Comparison of ENCODE assay signal across 22 cellular contexts in the genomic region with DNA sequence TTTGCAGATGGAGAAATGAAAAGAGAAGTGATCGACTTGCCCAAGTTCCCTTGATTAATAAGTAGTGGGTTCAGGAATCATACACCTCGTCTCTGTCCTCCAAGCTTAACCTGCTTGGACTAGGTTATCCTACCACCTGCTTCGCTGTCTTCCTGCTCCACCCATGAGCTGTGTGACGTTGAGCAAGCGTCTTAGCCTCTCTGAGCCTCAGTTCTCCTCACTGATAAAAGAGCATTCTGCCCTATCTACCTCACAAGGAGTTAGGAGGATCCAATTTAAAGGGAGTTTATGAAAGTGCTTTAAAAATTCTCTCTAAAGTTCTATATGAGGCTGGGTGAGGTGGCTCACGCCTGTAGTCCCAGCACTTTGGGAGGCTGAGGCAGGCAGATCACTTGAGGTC. TPM values are rescaled to one million over a fixed set of nuclear protein-coding genes. Genes with fewer than 3 reads are reported as not detected.
DNase-seq lines count a peak whose midpoint lies in the region; ATAC-seq, FAIRE-seq and TF ChIP-seq lines count a peak whose summit lies in the region.
"Had no signal": no experiment of that assay in that cellular context is flagged by ENCODE, and none has a peak within 500 bp of the region (broad histone marks: within the 10 kb centered on the region; RNA-seq: fewer than 3 reads in every experiment).

No MANE protein-coding gene starts in this region.

- H3K27me3 Mint-ChIP-seq in activated T-cell treated with anti-CD3 and anti-CD28 coated beads, Interleukin-2, amount 50 U/mL, for 4 hours (ENCODE audit: low read depth) = peaks cover 15% of the 10 kb centered on the region
- H3K27me3 Mint-ChIP-seq in chondrocyte (ENCODE audit: low read depth) (peaks cover 3% of the 10 kb centered on the region), neural progenitor cell (ENCODE audit: insufficient read depth, low read depth) (peaks cover 28% of the 10 kb centered on the region)

- no peaks in the 10 kb centered on the region for H4K20me1 ChIP-seq in neural progenitor cell (ENCODE audit: low read depth)
- H4K20me1 ChIP-seq in SK-N-SH (ENCODE audit: insufficient read depth) = no peaks in the 10 kb centered on the region

- peak overlapping the region; percentile 20 for H3K4me3 Mint-ChIP-seq in activated T-cell treated with anti-CD3 and anti-CD28 coated beads, Interleukin-2, amount 50 U/mL, for 4 hours
- H3K4me3 Mint-ChIP-seq in chondrocyte (ENCODE audit: unreplicated experiment) = peak overlapping the region; percentile 31
- H3K4me3 Mint-ChIP-seq in neural progenitor cell = peak overlapping the region; percentile 69

- 88% methylated on average over 6 of the region's 6 CpGs for WGBS in SK-N-SH (ENCODE audit: low lambda C conversion rate)

- no peaks in the 10 kb centered on the region for H3K4me1 ChIP-seq in neural progenitor cell
- H3K4me1 ChIP-seq in SK-N-SH (ENCODE audit: control insufficient read depth in 1 of 2, insufficient read depth in 2 of 2, low read depth in 1 of 2, low read length in 1 of 2) = no peaks in the 10 kb centered on the region; a peak in 1 of 4 replicates

- no peak for TF ChIP-seq CTCF in chondrocyte (IDR thresholded peaks at IDR 0.05)
- TF ChIP-seq CTCF in neural progenitor cell (IDR thresholded peaks at IDR 0.05) = no peak
- TF ChIP-seq CTCF in SK-N-SH (IDR thresholded peaks at IDR 0.05) = no peak

- CTCF ChIA-PET in SK-N-SH (lab: Yijun Ruan, JAX) = interaction anchor here (1.3 to 3.4 kb wide), 3 partner anchors 9 to 72 kb away, joined by 3 to 32 read pairs (median 32); partner anchors contain the start of gene BHLHA9

- H3K27me3 ChIP-seq in neural progenitor cell = peaks cover 41% of the 10 kb centered on the region
- H3K27me3 ChIP-seq in SK-N-SH (ENCODE audit: insufficient read depth) = no peaks in the 10 kb centered on the region
- H3K27me3 ChIP-seq: pancreas had no signal

- no peak overlapping the region for H3K4me2 ChIP-seq in neural progenitor cell
- no peak overlapping the region for H3K4me2 ChIP-seq in SK-N-SH

- no peak for DNase-seq in activated T-cell treated with anti-CD3 and anti-CD28 coated beads, Interleukin-2, amount 50 U/mL, for 4 hours
- DNase-seq in activated T-cell treated with anti-CD3 and anti-CD28 coated beads for 4 hours = no peak
- no peak for DNase-seq in GM12891 (ENCODE audit: insufficient read length, low spot score)
- no peak for DNase-seq in chondrocyte (ENCODE audit: low spot score)
- DNase-seq in neural progenitor cell (ENCODE audit: low spot score) = no peak
- no peak for DNase-seq in NCI-H82 treated with DMSO at 0.1 percent for 48 hours (lab: John Stamatoyannopoulos, UW; ENCODE audit: unreplicated experiment)
- no peak for DNase-seq in SK-N-SH
- no peak for DNase-seq in CD1c-positive myeloid dendritic cell (ENCODE audit: extremely low spot score)
- DNase-seq: caudate nucleus, DMS53, foreskin fibroblast, GF-D8, hippocampal formation, islet precursor cell, NCI-H146, OCI-M1, pancreas, SHP77 had no signal

- no peaks in the 10 kb centered on the region for H3K9me2 ChIP-seq in SK-N-SH

- H3K27ac ChIP-seq in neural progenitor cell = no peak overlapping the region
- H3K27ac ChIP-seq in SK-N-SH (ENCODE audit: low read depth in 2 of 2, low read length in 1 of 2) = no peak overlapping the region
- H3K27ac ChIP-seq: pancreas had no signal

- H3K79me2 ChIP-seq in neural progenitor cell (ENCODE audit: low read depth) (no peaks in the 10 kb centered on the region), SK-N-SH (ENCODE audit: insufficient read depth) (no peaks in the 10 kb centered on the region)

- no peaks in the 10 kb centered on the region for H3K9me3 Mint-ChIP-seq in activated T-cell treated with anti-CD3 and anti-CD28 coated beads, Interleukin-2, amount 50 U/mL, for 4 hours
- H3K9me3 Mint-ChIP-seq in chondrocyte (ENCODE audit: low read depth) (no peaks in the 10 kb centered on the region), neural progenitor cell (no peaks in the 10 kb centered on the region)

- H3K4me1 Mint-ChIP-seq in activated T-cell treated with anti-CD3 and anti-CD28 coated beads, Interleukin-2, amount 50 U/mL, for 4 hours (ENCODE audit: low read depth) = peaks cover 21% of the 10 kb centered on the region
- peaks cover 6% of the 10 kb centered on the region for H3K4me1 Mint-ChIP-seq in chondrocyte (ENCODE audit: low read depth)
- peaks cover 10% of the 10 kb centered on the region for H3K4me1 Mint-ChIP-seq in neural progenitor cell

- peak; percentile 54 for FAIRE-seq in GM12891 (lab: Jason Lieb, UNC)
- FAIRE-seq: pancreas had no signal

- H3K27ac Mint-ChIP-seq in chondrocyte (ENCODE audit: unreplicated experiment) = no peak overlapping the region
- H3K27ac Mint-ChIP-seq in neural progenitor cell = no peak overlapping the region

- POLR2A ChIA-PET in SK-N-SH (lab: Yijun Ruan, JAX) = no interaction called here

- no peak for TF ChIP-seq EP300 in SK-N-SH (IDR thresholded peaks at IDR 0.05; ENCODE audit: borderline replicate concordance in 1 of 2, low read depth in 1 of 2, low read length in 1 of 2)

- H3K36me3 ChIP-seq in neural progenitor cell = no peaks in the 10 kb centered on the region
- H3K36me3 ChIP-seq in SK-N-SH (replicated peaks in 1 of 2; ENCODE audit: control insufficient read depth in 1 of 2, insufficient read depth in 2 of 2, low read length in 1 of 2) = no peaks in the 10 kb centered on the region
- H3K36me3 ChIP-seq: pancreas had no signal

- ATAC-seq in activated T-cell treated with anti-CD3 and anti-CD28 coated beads, Interleukin-2, amount 50 U/mL, for 4 hours = no peak

- no peaks in the 10 kb centered on the region for H3K9me3 ChIP-seq in neural progenitor cell (ENCODE audit: low read depth)
- no peaks in the 10 kb centered on the region for H3K9me3 ChIP-seq in SK-N-SH
- H3K9me3 ChIP-seq: pancreas had no signal

- H3K4me3 ChIP-seq in neural progenitor cell = no peak overlapping the region
- H3K4me3 ChIP-seq in SK-N-SH (ENCODE audit: low read depth in 2 of 2, low read length in 1 of 2) = no peak overlapping the region

- H2AFZ ChIP-seq in neural progenitor cell (replicated peaks) (no peak overlapping the region), SK-N-SH (ENCODE audit: low read depth) (no peak overlapping the region)

- H3K36me3 Mint-ChIP-seq in activated T-cell treated with anti-CD3 and anti-CD28 coated beads, Interleukin-2, amount 50 U/mL, for 4 hours (ENCODE audit: insufficient read depth) = no peaks in the 10 kb centered on the region
- no peaks in the 10 kb centered on the region for H3K36me3 Mint-ChIP-seq in chondrocyte (ENCODE audit: low read depth)
- H3K36me3 Mint-ChIP-seq in neural progenitor cell = no peaks in the 10 kb centered on the region

- no peak overlapping the region for H3K9ac ChIP-seq in neural progenitor cell
- H3K9ac ChIP-seq in SK-N-SH = no peak overlapping the region

- TF ChIP-seq POLR2A in GM12891 (IDR thresholded peaks at IDR 0.05; ENCODE audit: low read depth, low read length) = no peak

- TF ChIP-seq RAD21 in SK-N-SH (IDR thresholded peaks at IDR 0.05; ENCODE audit: low read length) = no peak

- H3F3A ChIP-seq in neural progenitor cell (ENCODE audit: low read depth) = peaks cover 12% of the 10 kb centered on the region
- H3F3A ChIP-seq in SK-N-SH (replicated peaks; ENCODE audit: insufficient read depth) = peaks cover 5% of the 10 kb centered on the region

TF ChIP-seq in GM12891, 5 proteins besides CTCF, POLR2A, EP300 and RAD21:
- TF ChIP-seq PAX5 (IDR thresholded peaks at IDR 0.05; ENCODE audit: insufficient read depth, low read length, severe bottlenecking) (no peak), SPI1 (IDR thresholded peaks at IDR 0.05; ENCODE audit: low read depth, low read length) (no peak), POLR2AphosphoS5 (IDR thresholded peaks at IDR 0.05; ENCODE audit: low read depth, low read length) (no peak), TAF1 (IDR thresholded peaks at IDR 0.05; ENCODE audit: low read depth, low read length) (no peak), POU2F2 (IDR thresholded peaks at IDR 0.05; ENCODE audit: low read depth, low read length) (no peak)

TF ChIP-seq in SK-N-SH, 30 proteins besides CTCF, POLR2A, EP300 and RAD21 (continues in another document):
- TF ChIP-seq TCF12 (IDR thresholded peaks at IDR 0.05) (no peak), GATA2 (CRISPR knock-in tag; IDR thresholded peaks at IDR 0.05) (no peak), FOXJ3 (CRISPR knock-in tag; IDR thresholded peaks at IDR 0.05) (no peak), SMC3 (IDR thresholded peaks at IDR 0.05; ENCODE audit: low read depth, low read length) (no peak), NRF1 (IDR thresholded peaks at IDR 0.05; ENCODE audit: low read depth, low read length) (no peak)
- TF ChIP-seq, protein P1, sequence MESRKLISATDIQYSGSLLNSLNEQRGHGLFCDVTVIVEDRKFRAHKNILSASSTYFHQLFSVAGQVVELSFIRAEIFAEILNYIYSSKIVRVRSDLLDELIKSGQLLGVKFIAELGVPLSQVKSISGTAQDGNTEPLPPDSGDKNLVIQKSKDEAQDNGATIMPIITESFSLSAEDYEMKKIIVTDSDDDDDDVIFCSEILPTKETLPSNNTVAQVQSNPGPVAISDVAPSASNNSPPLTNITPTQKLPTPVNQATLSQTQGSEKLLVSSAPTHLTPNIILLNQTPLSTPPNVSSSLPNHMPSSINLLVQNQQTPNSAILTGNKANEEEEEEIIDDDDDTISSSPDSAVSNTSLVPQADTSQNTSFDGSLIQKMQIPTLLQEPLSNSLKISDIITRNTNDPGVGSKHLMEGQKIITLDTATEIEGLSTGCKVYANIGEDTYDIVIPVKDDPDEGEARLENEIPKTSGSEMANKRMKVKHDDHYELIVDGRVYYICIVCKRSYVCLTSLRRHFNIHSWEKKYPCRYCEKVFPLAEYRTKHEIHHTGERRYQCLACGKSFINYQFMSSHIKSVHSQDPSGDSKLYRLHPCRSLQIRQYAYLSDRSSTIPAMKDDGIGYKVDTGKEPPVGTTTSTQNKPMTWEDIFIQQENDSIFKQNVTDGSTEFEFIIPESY (IDR thresholded peaks at IDR 0.05; ENCODE audit: borderline replicate concordance, low read depth) = no peak

RNA-seq across cellular contexts. Expression of gene BHLHA9, which starts 9.5 kb away (rescaled TPM):
- not detected for total RNA-seq in activated T-cell treated with anti-CD3 and anti-CD28 coated beads, Interleukin-2, amount 50 U/mL, for 4 hours
- polyA plus RNA-seq in GM12891 (2012; ENCODE audit: low read depth, missing spikeins) = not detected
- total RNA-seq in chondrocyte = not detected in 3 replicates
- total RNA-seq in neural progenitor cell (ENCODE audit: low replicate concordance) = not detected in 2 replicates
- polyA plus RNA-seq in SK-N-SH (2012; rRNA removed) = not detected in 2 replicates
- polyA plus RNA-seq in SK-N-SH (2012; cell fraction: cytosol; rRNA removed) = not detected in 2 replicates
- polyA plus RNA-seq in SK-N-SH (2012; cell fraction: nucleus; rRNA removed) = not detected in 2 replicates
- total RNA-seq: epithelial cell of proximal tubule; lower leg skin; pancreas; T-helper 1 cell treated with Interleukin-12 subunit alpha and Interleukin-12 subunit beta and Interleukin-4 antibody, amounts not matched to agents 30 ng/mL and 1 ng/mL, for 36 hours had no signal
- polyA plus RNA-seq: pancreas had no signal

RNA-seq across cellular contexts. Expression of gene TRARG1, which starts 18.7 kb away (rescaled TPM):
- not detected for total RNA-seq in activated T-cell treated with anti-CD3 and anti-CD28 coated beads, Interleukin-2, amount 50 U/mL, for 4 hours
- 0.03 TPM for polyA plus RNA-seq in GM12891 (2012; ENCODE audit: low read depth, missing spikeins)
- total RNA-seq in chondrocyte (not detected in 3 replicates), neural progenitor cell (ENCODE audit: low replicate concordance) (0.06 TPM in 1 of 2 replicates, not detected in the other)
- not detected in 2 replicates for polyA plus RNA-seq in SK-N-SH (2012; rRNA removed)
- not detected in 2 replicates for polyA plus RNA-seq in SK-N-SH (2012; cell fraction: cytosol; rRNA removed)
- not detected in 2 replicates for polyA plus RNA-seq in SK-N-SH (2012; cell fraction: nucleus; rRNA removed)
- total RNA-seq: epithelial cell of proximal tubule, temporal lobe had no signal
